In genomic region chr12:47812797-47813490, GRCh38 we compare ENCODE assay signal across 8 cellular contexts.
DNase-seq lines count a peak whose midpoint lies in the region; ATAC-seq and TF ChIP-seq lines count a peak whose summit lies in the region.

No MANE protein-coding gene starts in this region.

- peak; percentile 62 for ATAC-seq in GM21717 (IDR thresholded peaks at IDR 0.05; ENCODE audit: unreplicated experiment)

- no peak for TF ChIP-seq CTCF in cardiac fibroblast (IDR thresholded peaks at IDR 0.05; ENCODE audit: low read depth, low read length)

- H3K4me3 ChIP-seq in cardiac fibroblast (replicated peaks in 1 of 2; ENCODE audit: low read depth in 2 of 2, low read length in 2 of 2), result peak overlapping the region; percentile 19 to 38

- peak; percentile 31 for DNase-seq in DMS53 treated with DMSO at 0.1 percent for 48 hours (lab: John Stamatoyannopoulos, UW; ENCODE audit: unreplicated experiment)
- peak; percentile 76 for DNase-seq in KG1 (lab: John Stamatoyannopoulos, UW)
- DNase-seq in activated CD4-positive, CD25-positive, alpha-beta regulatory T cell (lab: John Stamatoyannopoulos, UW), result peak; percentile 89 to 93 (median 90)
- peak; percentile 82 to 93 for DNase-seq in cardiac fibroblast (ENCODE audit: low read depth in 2 of 2)
- peak; percentile 88 to 93 for DNase-seq in stimulated activated CD4-positive, alpha-beta T cell treated with anti-CD3 and anti-CD28 coated beads, Interleukin-1b, Interleukin-23, amount 100 ng/mL, for 4 hours (ENCODE audit: low read depth in 2 of 2)
- DNase-seq in NCI-H1048 (lab: John Stamatoyannopoulos, UW), result no peak

- peak overlapping the region; percentile 95 for H3K27ac ChIP-seq in layer of hippocampus (ENCODE audit: low read depth, low read length)

- H3K27me3 ChIP-seq in layer of hippocampus (ENCODE audit: control insufficient read depth, insufficient read depth, low read length), result no peaks in the 10 kb centered on the region
